Comparison of ENCODE assay signal across 15 cellular contexts in the genomic region with DNA sequence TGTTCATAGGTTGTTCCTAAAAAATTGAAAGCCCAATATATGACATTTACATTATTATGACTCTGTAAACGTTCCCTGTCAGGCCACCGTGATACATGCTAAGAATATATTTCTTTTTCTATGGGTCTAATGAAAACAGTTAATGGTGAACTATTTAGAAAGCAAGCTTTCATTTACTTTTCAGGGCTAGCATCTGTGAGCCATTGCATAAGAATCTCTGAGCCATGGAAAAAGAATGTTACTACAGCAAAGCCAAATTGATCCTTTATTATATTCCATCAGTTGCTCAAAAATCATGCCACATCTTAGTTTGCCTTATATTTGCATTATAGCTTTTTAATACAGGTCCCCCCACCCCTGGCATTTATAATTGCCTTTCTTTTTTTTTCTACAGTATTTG.
DNase-seq lines count a peak whose midpoint lies in the region; ATAC-seq and TF ChIP-seq lines count a peak whose summit lies in the region.
"Had no signal": no experiment of that assay in that cellular context is flagged by ENCODE, and none has a peak within 500 bp of the region (broad histone marks: within the 10 kb centered on the region; RNA-seq: fewer than 3 reads in every experiment).

No MANE protein-coding gene starts in this region.

- WGBS in mesendoderm (ENCODE audit: extremely low coverage, insufficient coverage, low lambda C conversion rate): no CpG with 5 or more reads among the region's 2 CpGs
- 68% methylated on average over 2 of the region's 2 CpGs for WGBS in suprapubic skin

- H3K27ac Mint-ChIP-seq in chondrocyte (ENCODE audit: unreplicated experiment): peak overlapping the region; percentile 75

- H3K27ac ChIP-seq in mesendoderm (ENCODE audit: low read depth, low read length): no peak overlapping the region
- H3K27ac ChIP-seq in suprapubic skin: no peak overlapping the region
- H3K27ac ChIP-seq: BLaER1 treated with 17β-estradiol and CSF1 and Interleukin-3, amounts not matched to agents 10 nM and 100 nM had no signal

- H3K9me3 ChIP-seq in suprapubic skin: no peaks in the 10 kb centered on the region
- H3K9me3 ChIP-seq: BLaER1 treated with 17β-estradiol and CSF1 and Interleukin-3, amounts not matched to agents 10 nM and 100 nM had no signal

- peaks cover 2% of the 10 kb centered on the region for H3K79me1 ChIP-seq in mesendoderm (ENCODE audit: low read length)

- no peak overlapping the region for H2BK15ac ChIP-seq in mesendoderm (replicated peaks; ENCODE audit: low read depth)

- no peak overlapping the region for H2AK5ac ChIP-seq in mesendoderm (ENCODE audit: low read length)

- no peak overlapping the region for H3K56ac ChIP-seq in mesendoderm (ENCODE audit: low read length)

- no peaks in the 10 kb centered on the region for H3K27me3 Mint-ChIP-seq in chondrocyte (ENCODE audit: low read depth)
- H3K27me3 Mint-ChIP-seq: brain, naive B cell had no signal

- no peak for TF ChIP-seq CTCF in AG09319 (IDR thresholded peaks at IDR 0.05; ENCODE audit: low read depth, low read length)
- TF ChIP-seq CTCF in chondrocyte (IDR thresholded peaks at IDR 0.05): no peak
- TF ChIP-seq CTCF in suprapubic skin (IDR thresholded peaks at IDR 0.05): no peak

- TF ChIP-seq POLR2A in suprapubic skin (IDR thresholded peaks at IDR 0.05): no peak

- H3K36me3 ChIP-seq in mesendoderm (ENCODE audit: control insufficient read depth, insufficient read depth, low read length): no peaks in the 10 kb centered on the region
- no peaks in the 10 kb centered on the region for H3K36me3 ChIP-seq in suprapubic skin

- no peaks in the 10 kb centered on the region for H3K9me3 Mint-ChIP-seq in chondrocyte (ENCODE audit: low read depth)
- H3K9me3 Mint-ChIP-seq: brain, naive B cell had no signal

- H4K5ac ChIP-seq in mesendoderm (ENCODE audit: low read length): no peak overlapping the region

- no peak overlapping the region for H3K4ac ChIP-seq in mesendoderm (ENCODE audit: low read depth, low read length)

- H2BK5ac ChIP-seq in mesendoderm (ENCODE audit: low read length): no peak overlapping the region

- H3K27me3 ChIP-seq in mesendoderm (ENCODE audit: insufficient read depth, low read length, poor library complexity) (no peaks in the 10 kb centered on the region), suprapubic skin (no peaks in the 10 kb centered on the region)
- H3K27me3 ChIP-seq: BLaER1 treated with 17β-estradiol and CSF1 and Interleukin-3, amounts not matched to agents 10 nM and 100 nM had no signal

- TF ChIP-seq EP300 in suprapubic skin (IDR thresholded peaks at IDR 0.05): no peak

- no peaks in the 10 kb centered on the region for H3K4me1 ChIP-seq in mesendoderm (ENCODE audit: control insufficient read depth, low read depth, low read length)
- peaks cover 6% of the 10 kb centered on the region for H3K4me1 ChIP-seq in suprapubic skin
- H3K4me1 ChIP-seq: BLaER1 treated with 17β-estradiol and CSF1 and Interleukin-3, amounts not matched to agents 10 nM and 100 nM had no signal

- no peak overlapping the region for H4K8ac ChIP-seq in mesendoderm (ENCODE audit: low read depth, low read length)

- H3K4me3 Mint-ChIP-seq in chondrocyte (ENCODE audit: unreplicated experiment): no peak overlapping the region
- H3K4me3 Mint-ChIP-seq: brain, naive B cell had no signal

- no peaks in the 10 kb centered on the region for H3K36me3 Mint-ChIP-seq in chondrocyte (ENCODE audit: low read depth)

- no peaks in the 10 kb centered on the region for H3K79me2 ChIP-seq in mesendoderm (ENCODE audit: control insufficient read depth, insufficient read depth, low read length)

- H3K18ac ChIP-seq in mesendoderm (ENCODE audit: low read length): no peak overlapping the region

- H3K4me3 ChIP-seq in mesendoderm (ENCODE audit: low read length) (no peak overlapping the region), suprapubic skin (no peak overlapping the region)
- H3K4me3 ChIP-seq: BLaER1 treated with 17β-estradiol and CSF1 and Interleukin-3, amounts not matched to agents 10 nM and 100 nM had no signal

- ATAC-seq in HG03571 (IDR thresholded peaks at IDR 0.05; ENCODE audit: unreplicated experiment): no peak

- no peak overlapping the region for H3K9ac ChIP-seq in mesendoderm (ENCODE audit: low read length)
- H3K9ac ChIP-seq: BLaER1 treated with 17β-estradiol and CSF1 and Interleukin-3, amounts not matched to agents 10 nM and 100 nM had no signal

- peak; percentile 5 for DNase-seq in AG09319 (ENCODE audit: extremely low read depth, low read depth)
- DNase-seq in LHCN-M2 (ENCODE audit: low read depth): peak; percentile 43
- no peak for DNase-seq in chondrocyte (ENCODE audit: low spot score)
- peak; percentile 55 for DNase-seq in mesendoderm
- DNase-seq in suprapubic skin (ENCODE audit: low spot score in 2 of 2): no peak
- DNase-seq in HuH-7 (ENCODE audit: low spot score): no peak
- no peak for DNase-seq in NCI-H69 (lab: John Stamatoyannopoulos, UW)
- DNase-seq: activated effector memory CD4-positive, alpha-beta T cell treated with anti-CD3 and anti-CD28 coated beads, Interleukin-2, amount 50 U/mL, for 16 hours; effector CD8-positive, alpha-beta T cell; naive B cell; NCI-H2171 treated with DMSO at 0.1 percent for 48 hours; stimulated activated CD4-positive, alpha-beta T cell treated with anti-CD3 and anti-CD28 coated beads, Interleukin-1b, Interleukin-23, amount 100 ng/mL, for 48 hours had no signal

- H3K23ac ChIP-seq in mesendoderm (ENCODE audit: low read length): no peak overlapping the region

- no peak overlapping the region for H3K4me2 ChIP-seq in mesendoderm (ENCODE audit: low read length)
- H3K4me2 ChIP-seq: BLaER1 treated with 17β-estradiol and CSF1 and Interleukin-3, amounts not matched to agents 10 nM and 100 nM had no signal

- H2BK120ac ChIP-seq in mesendoderm (ENCODE audit: low read depth, low read length): no peak overlapping the region

- peaks cover 28% of the 10 kb centered on the region for H3K4me1 Mint-ChIP-seq in chondrocyte (ENCODE audit: low read depth)
- H3K4me1 Mint-ChIP-seq: brain had no signal

Comparison
In these comparisons a context has a peak if more than half of its experiments do, and no peak if none do; other contexts are left out.
1. DNase-seq: peak in AG09319 (single experiment), LHCN-M2 (single experiment) and mesendoderm (single experiment); none in chondrocyte (single experiment), suprapubic skin (0 of 2), HuH-7 (single experiment) and NCI-H69 (single experiment).